ENCODE assay signal across 9 cellular contexts in the genomic region with DNA sequence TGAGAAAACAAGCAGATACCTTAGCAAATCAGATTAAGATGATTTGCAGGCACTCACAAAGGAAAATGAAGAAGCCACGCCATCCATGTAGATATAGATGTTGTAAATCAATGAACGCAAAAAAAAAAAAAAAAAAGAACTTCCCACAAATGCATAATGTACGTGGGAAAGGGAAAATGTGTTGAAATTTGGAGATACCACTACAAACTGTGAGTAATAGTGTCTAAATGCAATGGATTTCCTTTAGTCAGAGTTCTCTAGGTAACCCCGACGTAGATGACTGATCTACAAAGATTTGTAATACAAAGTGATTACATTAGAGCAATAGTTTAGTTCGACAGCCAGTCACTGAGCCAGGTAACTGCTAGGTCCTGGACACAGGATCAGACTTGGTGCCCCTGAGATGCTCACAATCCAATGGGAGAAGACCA. TPM values are rescaled to one million over a fixed set of nuclear protein-coding genes. Genes with fewer than 3 reads are reported as not detected.
DNase-seq lines count a peak whose midpoint lies in the region; TF ChIP-seq lines count a peak whose summit lies in the region.
"Had no signal": no experiment of that assay in that cellular context is flagged by ENCODE, and none has a peak within 500 bp of the region (broad histone marks: within the 10 kb centered on the region; RNA-seq: fewer than 3 reads in every experiment).

No MANE protein-coding gene starts in this region.

- H3K4me1 Mint-ChIP-seq in MCF 10A (ENCODE audit: insufficient read depth, unreplicated experiment) = peaks cover 5% of the 10 kb centered on the region

- intact Hi-C loops in A673 (cut with micrococcal nuclease; ENCODE audit: unreplicated experiment) = no loop called here
- intact Hi-C loops in MCF 10A (cut with micrococcal nuclease) = no loop called here

- H3K36me3 Mint-ChIP-seq in MCF 10A (ENCODE audit: insufficient read depth, unreplicated experiment) = peaks cover 43% of the 10 kb centered on the region

- H3K4me3 ChIP-seq in A673 (ENCODE audit: low read depth, low read length, poor library complexity, severe bottlenecking) (peak overlapping the region; percentile 79), HUES64 (ENCODE audit: low read length) (peak overlapping the region; percentile 75), muscle layer of duodenum (ENCODE audit: low read depth in 1 of 2, low read length in 2 of 2) (peak overlapping the region; percentile 55 to 91)

- in situ Hi-C loops in GM13977 (cut with MboI; ENCODE audit: low pct_unique_long_range_greater_than_20kb, low sequenced_read_pairs, unreplicated experiment) = no loop called here

- H3K4me1 ChIP-seq in A673 (ENCODE audit: insufficient read depth, low read length, poor library complexity, severe bottlenecking) = no peaks in the 10 kb centered on the region
- H3K4me1 ChIP-seq in HUES64 (ENCODE audit: insufficient read depth, low read length) = no peaks in the 10 kb centered on the region
- peaks cover 3 to 21% of the 10 kb centered on the region in 2 donors for H3K4me1 ChIP-seq in muscle layer of duodenum (ENCODE audit: control insufficient read depth in 1 of 2, insufficient read depth in 2 of 2, low read length in 2 of 2)

- no peak for DNase-seq in A673 (ENCODE audit: low spot score)
- no peak for DNase-seq in MCF 10A (ENCODE audit: unreplicated experiment)
- DNase-seq in OCI-M2 (lab: John Stamatoyannopoulos, UW; ENCODE audit: unreplicated experiment) = no peak
- DNase-seq in NCI-H526 (lab: John Stamatoyannopoulos, UW) = no peak
- DNase-seq in GM13977 (ENCODE audit: low spot score) = no peak
- no peak for DNase-seq in NCI-H345 (lab: John Stamatoyannopoulos, UW)

- TF ChIP-seq CTCF in A673 (conservative IDR thresholded peaks at IDR 0.05; ENCODE audit: low read depth, low read length) (no peak), MCF 10A (IDR thresholded peaks at IDR 0.05; ENCODE audit: unreplicated experiment) (no peak), GM13977 (IDR thresholded peaks at IDR 0.05; ENCODE audit: extremely low read depth, insufficient read depth, missing control alignments) (no peak)

- POLR2A ChIA-PET in A673 (lab: Charles Lee; ENCODE audit: low non-redundant PET) (no interaction called here), MCF 10A (lab: Yijun Ruan, JAX) (interaction anchor here (0.7 to 3.6 kb wide), 14 partner anchors 10 to 1534 kb away, joined by 3 to 39 read pairs (median 6); partner anchors contain the start of genes C22orf23, GCAT, MICALL1 and POLR2F)

- H3K9ac ChIP-seq in HUES64 (ENCODE audit: low read depth, low read length) = no peak overlapping the region

- no peaks in the 10 kb centered on the region for H3K27me3 ChIP-seq in A673 (replicated peaks; ENCODE audit: insufficient read depth, low read depth, low read length, poor library complexity)
- no peaks in the 10 kb centered on the region for H3K27me3 ChIP-seq in HUES64 (ENCODE audit: insufficient read depth, low read length)
- H3K27me3 ChIP-seq in muscle layer of duodenum (ENCODE audit: low read depth, low read length) = no peaks in the 10 kb centered on the region

- no peaks in the 10 kb centered on the region for H3K27me3 Mint-ChIP-seq in MCF 10A (ENCODE audit: insufficient read depth, unreplicated experiment)

- peak overlapping the region; percentile 82 for H3K4me3 Mint-ChIP-seq in MCF 10A (ENCODE audit: unreplicated experiment)

- no TSS peak for BruUV-seq in A673 (replicated peaks; lab: Mats Ljungman, UMichigan)
- no TSS peak for BruUV-seq in MCF 10A (replicated peaks; lab: Mats Ljungman, UMichigan)

- peak overlapping the region; percentile 33 for H3K27ac ChIP-seq in A673 (ENCODE audit: low read depth, low read length, poor library complexity, severe bottlenecking)
- H3K27ac ChIP-seq in HUES64 (ENCODE audit: low read depth, low read length) = no peak overlapping the region
- no peak overlapping the region for H3K27ac ChIP-seq in muscle layer of duodenum (ENCODE audit: low read length)

- CTCF ChIA-PET in A673 (lab: Charles Lee) (interaction anchor here (0.5 to 1.0 kb wide), 2 partner anchors 27 to 232 kb away, joined by 3 read pairs; no protein-coding TSS in a partner anchor), MCF 10A (lab: Yijun Ruan, JAX) (interaction anchor here (1.1 to 2.1 kb wide), 5 partner anchors 18 to 61 kb away, joined by 3 to 9 read pairs (median 5); partner anchors contain the start of gene MICALL1)

- no peaks in the 10 kb centered on the region for H3K36me3 ChIP-seq in A673 (ENCODE audit: insufficient read depth, low read length, poor library complexity, severe bottlenecking)
- peaks cover 2% of the 10 kb centered on the region for H3K36me3 ChIP-seq in HUES64 (ENCODE audit: insufficient read depth, low read length)
- peaks cover 0 to 2% of the 10 kb centered on the region in 2 donors for H3K36me3 ChIP-seq in muscle layer of duodenum (ENCODE audit: control insufficient read depth in 1 of 2, insufficient read depth in 2 of 2, low read length in 2 of 2)

- H3K9me3 ChIP-seq in A673 (ENCODE audit: low read depth, low read length, poor library complexity, severe bottlenecking) = peaks cover 10% of the 10 kb centered on the region
- no peaks in the 10 kb centered on the region for H3K9me3 ChIP-seq in HUES64 (ENCODE audit: insufficient read depth, low read depth, low read length)
- H3K9me3 ChIP-seq in muscle layer of duodenum (ENCODE audit: control insufficient read depth in 1 of 2, low read length in 2 of 2) = no peaks in the 10 kb centered on the region

- WGBS in HUES64 = 97% methylated on average over 4 of the region's 6 CpGs

- H3K9me3 Mint-ChIP-seq in MCF 10A (ENCODE audit: unreplicated experiment) = no peaks in the 10 kb centered on the region

- H3K27ac Mint-ChIP-seq in MCF 10A (ENCODE audit: low read depth, unreplicated experiment) = peak overlapping the region; percentile 66

RNA-seq across cellular contexts. Expression of gene ANKRD54, which starts 0.8 kb away (rescaled TPM):
- total RNA-seq in A673 (2021) = 29.5 and 32.9 TPM in 2 replicates
- 10.6 TPM for polyA plus RNA-seq in HUES64 (2013, experiment 1 of 2)
- 10.8 TPM for polyA plus RNA-seq in HUES64 (2013, experiment 2 of 2)
- 26.0 and 26.7 TPM in 2 replicates for total RNA-seq in MCF 10A (2022)

RNA-seq across cellular contexts. Expression of gene EIF3L, which starts 4.3 kb away (rescaled TPM):
- total RNA-seq in A673 (2021) (492 and 528 TPM in 2 replicates), MCF 10A (2022) (395 and 505 TPM in 2 replicates)
- polyA plus RNA-seq in HUES64 (2013, experiment 1 of 2) = 346 TPM
- 404 TPM for polyA plus RNA-seq in HUES64 (2013, experiment 2 of 2)

RNA-seq across cellular contexts. Expression of gene GALR3, which starts 21.7 kb away (rescaled TPM):
- total RNA-seq in A673 (2021) (0.26 TPM in 1 of 2 replicates, not detected in the other), MCF 10A (2022) (0.26 and 0.27 TPM in 2 replicates)
- polyA plus RNA-seq in HUES64 (2013, experiment 1 of 2) = 0.20 TPM
- polyA plus RNA-seq in HUES64 (2013, experiment 2 of 2) = not detected
- total RNA-seq: M059J had no signal

RNA-seq across cellular contexts. Expression of gene GCAT, which starts 37.2 kb away (rescaled TPM):
- total RNA-seq in A673 (2021) (21.4 and 28.5 TPM in 2 replicates), MCF 10A (2022) (21.5 and 32.8 TPM in 2 replicates)
- polyA plus RNA-seq in HUES64 (2013, experiment 1 of 2) = 16.9 TPM
- polyA plus RNA-seq in HUES64 (2013, experiment 2 of 2) = 20.7 TPM
